15 cellular contexts compared by ENCODE assay signal in genomic region chr4:112173593-112174559, GRCh38. TPM values are rescaled to one million over a fixed set of nuclear protein-coding genes. Genes with fewer than 3 reads are reported as not detected.
DNase-seq lines count a peak whose midpoint lies in the region; ATAC-seq and TF ChIP-seq lines count a peak whose summit lies in the region.
"Had no signal": no experiment of that assay in that cellular context is flagged by ENCODE, and none has a peak within 500 bp of the region (broad histone marks: within the 10 kb centered on the region; RNA-seq: fewer than 3 reads in every experiment).

No MANE protein-coding gene starts in this region.

- no peaks in the 10 kb centered on the region for H3K79me1 ChIP-seq in mesenchymal stem cell (replicated peaks; ENCODE audit: low read length, poor library complexity, severe bottlenecking)

- peak overlapping the region in 1 of 2 experiments; percentile 77 for H3K4ac ChIP-seq in mesenchymal stem cell (ENCODE audit: low read depth in 1 of 2, low read length in 2 of 2)

- H3K4me3 Mint-ChIP-seq in HFFc6: no peak overlapping the region
- H3K4me3 Mint-ChIP-seq: H9, type B pancreatic cell had no signal

- no peak overlapping the region for H2BK15ac ChIP-seq in mesenchymal stem cell (ENCODE audit: low read depth, poor library complexity, severe bottlenecking)

- H3K36me3 Mint-ChIP-seq in HFFc6 (ENCODE audit: low read depth): no peaks in the 10 kb centered on the region
- H3K36me3 Mint-ChIP-seq: type B pancreatic cell had no signal

- H3K9me3 ChIP-seq in BLaER1 (peaks cover 10% of the 10 kb centered on the region), mesenchymal stem cell (ENCODE audit: control insufficient read depth, low read length) (no peaks in the 10 kb centered on the region)

- no peaks in the 10 kb centered on the region for H3K27me3 Mint-ChIP-seq in HFFc6 (ENCODE audit: insufficient read depth)
- H3K27me3 Mint-ChIP-seq: type B pancreatic cell had no signal

- H2BK5ac ChIP-seq in mesenchymal stem cell (ENCODE audit: low read depth, low read length, poor library complexity, severe bottlenecking): no peak overlapping the region

- no peak for TF ChIP-seq CTCF in HFFc6 (IDR thresholded peaks at IDR 0.05)

- H3K36me3 ChIP-seq in BLaER1: peaks cover 21% of the 10 kb centered on the region; the same call in 1 of the 2 replicates
- no peaks in the 10 kb centered on the region for H3K36me3 ChIP-seq in mesenchymal stem cell (ENCODE audit: control insufficient read depth in 1 of 2, insufficient read depth in 2 of 2, low read depth in 1 of 2, low read length in 2 of 2)

- H3K4me1 Mint-ChIP-seq in HFFc6 (ENCODE audit: low read depth): peaks cover 45% of the 10 kb centered on the region
- H3K4me1 Mint-ChIP-seq: H9 had no signal

- no peaks in the 10 kb centered on the region for H3K27me3 ChIP-seq in BLaER1
- no peaks in the 10 kb centered on the region for H3K27me3 ChIP-seq in mesenchymal stem cell (ENCODE audit: control insufficient read depth in 1 of 2, insufficient read depth in 1 of 2, low read length in 2 of 2)

- peak overlapping the region; percentile 45 for H3K9ac ChIP-seq in BLaER1
- H3K9ac ChIP-seq in mesenchymal stem cell (ENCODE audit: low read length): no peak overlapping the region

- H3K4me1 ChIP-seq in BLaER1 (peaks cover 84% of the 10 kb centered on the region), mesenchymal stem cell (ENCODE audit: control insufficient read depth, insufficient read depth, low read depth, low read length) (no peaks in the 10 kb centered on the region)

- no peak overlapping the region for H2AFZ ChIP-seq in mesenchymal stem cell (ENCODE audit: low read depth, low read length)

- H3K4me2 ChIP-seq in BLaER1 (peak overlapping the region; percentile 63), mesenchymal stem cell (ENCODE audit: low read length, poor library complexity, severe bottlenecking) (no peak overlapping the region)

- H4K8ac ChIP-seq in mesenchymal stem cell (ENCODE audit: low read length): peak overlapping the region; percentile 27

- H3K14ac ChIP-seq in mesenchymal stem cell (ENCODE audit: low read length in 2 of 2): no peak overlapping the region

- DNase-seq in HFFc6 (peak; percentile 9), amniotic epithelial cell (ENCODE audit: low read depth) (peak; percentile 55), mesenchymal stem cell (peak; percentile 46), MV-4-11 (lab: John Stamatoyannopoulos, UW) (no peak), NCI-H187 treated with DMSO at 0.1 percent for 48 hours (lab: John Stamatoyannopoulos, UW) (no peak)
- DNase-seq: H9, KG1, NCI-H1436 treated with DMSO at 0.1 percent for 48 hours, NCI-H446 treated with DMSO at 0.1 percent for 48 hours, OCI-M1, right cardiac atrium had no signal

- H3K27ac Mint-ChIP-seq in HFFc6: peak overlapping the region; percentile 30; the same call in 1 of the 2 replicates
- H3K27ac Mint-ChIP-seq: H9, type B pancreatic cell had no signal

- ATAC-seq in HG03442 (IDR thresholded peaks at IDR 0.05; ENCODE audit: unreplicated experiment) (no peak), GM21360 (IDR thresholded peaks at IDR 0.05; ENCODE audit: unreplicated experiment) (no peak)

- no peak overlapping the region for H2AK5ac ChIP-seq in mesenchymal stem cell (ENCODE audit: low read length, severe bottlenecking)

- H3K27ac ChIP-seq in BLaER1: peak overlapping the region; percentile 64
- H3K27ac ChIP-seq in mesenchymal stem cell (ENCODE audit: low read length, poor library complexity, severe bottlenecking): no peak overlapping the region

- no peaks in the 10 kb centered on the region for H3K9me3 Mint-ChIP-seq in HFFc6
- H3K9me3 Mint-ChIP-seq: H9, type B pancreatic cell had no signal

- H3K4me3 ChIP-seq in BLaER1: no peak overlapping the region
- H3K4me3 ChIP-seq in mesenchymal stem cell (ENCODE audit: insufficient read depth in 1 of 2, low read depth in 1 of 2, low read length in 2 of 2): no peak overlapping the region

- no peak overlapping the region for H4K91ac ChIP-seq in mesenchymal stem cell (ENCODE audit: low read length)

- no peak overlapping the region for H2BK12ac ChIP-seq in mesenchymal stem cell (ENCODE audit: low read length in 2 of 2)

- H3K23ac ChIP-seq in mesenchymal stem cell (ENCODE audit: low read length in 2 of 2): no peak overlapping the region

- 89% methylated on average over 6 of the region's 8 CpGs for WGBS in mesenchymal stem cell

- no peak overlapping the region for H2BK120ac ChIP-seq in mesenchymal stem cell (ENCODE audit: low read depth, low read length)

- H3K18ac ChIP-seq in mesenchymal stem cell (ENCODE audit: low read depth in 1 of 2, low read length in 2 of 2): peak overlapping the region; percentile 0 to 5

- no peaks in the 10 kb centered on the region for H4K20me1 ChIP-seq in BLaER1

RNA-seq across cellular contexts. Expression of gene FAM241A, which starts 28.6 kb away (rescaled TPM):
- under 1 TPM; 0.50 to 0.78 (median 0.57) TPM for total RNA-seq in HFFc6 (2021; fragmentation: NEBNext Ultra II Directional; extraction: Animal tissue kit (Norgen Biotek cat#: 25700))
- polyA plus RNA-seq in mesenchymal stem cell (2013, experiment 1 of 2): 2.3 TPM
- polyA plus RNA-seq in mesenchymal stem cell (2013, experiment 2 of 2): 2.5 TPM

RNA-seq across cellular contexts. Expression of gene AP1AR, which starts 57.7 kb away (rescaled TPM):
- 10 to 100 TPM in 5 of 6 experiments, 1 to 10 TPM in 1; 8.7 to 15.6 (median 11.4) TPM for total RNA-seq in HFFc6 (2021; fragmentation: NEBNext Ultra II Directional; extraction: Animal tissue kit (Norgen Biotek cat#: 25700))
- polyA plus RNA-seq in mesenchymal stem cell (2013, experiment 1 of 2): 11.8 TPM
- 11.9 TPM for polyA plus RNA-seq in mesenchymal stem cell (2013, experiment 2 of 2)

Comparison
In these comparisons a context has a peak if more than half of its experiments do, and no peak if none do; other contexts are left out.
1. DNase-seq: peak in HFFc6 (single experiment), amniotic epithelial cell (single experiment) and mesenchymal stem cell (single experiment); none in MV-4-11 (single experiment) and NCI-H187 treated with DMSO at 0.1 percent for 48 hours (single experiment).